ENCODE assay signal across 8 cellular contexts in the genomic region with DNA sequence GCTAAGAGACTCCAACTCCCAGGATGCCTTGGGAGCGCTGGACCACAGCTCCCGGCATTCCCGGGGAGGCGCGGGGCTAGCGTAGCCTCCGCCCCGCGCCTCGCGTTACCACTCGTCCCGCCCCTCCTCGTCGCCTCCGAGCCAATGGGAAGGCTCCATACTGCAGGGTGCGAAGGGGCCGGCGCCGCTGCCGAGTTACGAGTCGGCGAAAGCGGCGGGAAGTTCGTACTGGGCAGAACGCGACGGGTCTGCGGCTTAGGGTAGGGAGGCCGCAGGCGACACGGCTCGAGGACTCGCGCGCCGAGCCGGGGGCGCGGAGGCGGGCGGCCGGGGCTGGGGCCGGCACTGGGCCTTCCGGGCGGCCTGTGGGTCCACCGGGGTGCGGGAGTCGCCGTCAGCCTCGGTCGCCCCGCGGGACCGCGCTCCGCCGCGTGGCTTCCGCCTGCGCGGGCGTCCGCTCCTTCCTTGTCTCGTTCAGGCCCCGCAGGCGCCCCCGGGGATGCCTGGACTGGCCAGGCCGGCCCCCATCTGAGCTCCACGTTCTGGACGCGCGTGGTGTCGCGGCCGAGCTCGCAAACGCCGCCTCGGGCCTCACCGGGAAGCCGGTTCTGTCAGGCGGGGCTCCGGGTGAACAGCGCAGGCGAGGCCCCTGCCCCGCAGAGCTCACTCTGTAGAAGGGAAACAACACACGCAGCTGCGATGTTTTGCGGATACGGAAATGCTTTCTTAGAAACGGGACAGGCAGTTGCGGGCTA.
DNase-seq lines count a peak whose midpoint lies in the region; ATAC-seq and TF ChIP-seq lines count a peak whose summit lies in the region.

Gene VRK1 (plus strand): TSS at position 195 of the 755 bp plus-strand sequence. CDS start 36,090 bp downstream, outside the sequence.

- peak within 1 kb of the TSS; percentile 79 for H3K27ac ChIP-seq in 22Rv1

- no peak for TF ChIP-seq CTCF in 22Rv1 (IDR thresholded peaks at IDR 0.05)
- TF ChIP-seq CTCF in astrocyte of the spinal cord (IDR thresholded peaks at IDR 0.05; ENCODE audit: low read depth, low read length) = no peak

- peak; percentile 94 for ATAC-seq in GM18519 (IDR thresholded peaks at IDR 0.05; ENCODE audit: low FRiP score, unreplicated experiment)
- peak; percentile 99 for ATAC-seq in HG03045 (IDR thresholded peaks at IDR 0.05; ENCODE audit: unreplicated experiment)

- H3K4me3 ChIP-seq in astrocyte of the spinal cord (ENCODE audit: low read depth, low read length) = peak within 1 kb of the TSS; percentile 81

- peak; percentile 79 for DNase-seq in NCI-H2081 treated with DMSO at 0.1 percent for 48 hours (lab: John Stamatoyannopoulos, UW)
- DNase-seq in T1000 (lab: John Stamatoyannopoulos, UW) = peak; percentile 83
- peak; percentile 98 for DNase-seq in astrocyte of the spinal cord (ENCODE audit: low read depth, low spot score)
- DNase-seq in hippocampal formation (lab: John Stamatoyannopoulos, UW) = peak; percentile 91 to 97
- peak; percentile 96 for DNase-seq in retina

- in situ Hi-C loops in astrocyte of the spinal cord (cut with HindIII; ENCODE audit: low sequenced_read_pairs) = no loop called here

Comparison
In these comparisons a context has a peak if more than half of its experiments do, and no peak if none do; other contexts are left out.
1. Peak in every context shown above with its lines: DNase-seq, ATAC-seq, H3K4me3 ChIP-seq and H3K27ac ChIP-seq.